8 cellular contexts compared by ENCODE assay signal in genomic region chr20:35568645-35569044, GRCh38. TPM values are rescaled to one million over a fixed set of nuclear protein-coding genes. Genes with fewer than 3 reads are reported as not detected.
A peak's percentile ranks its signal among the peaks of the same experiment; 100 is the strongest.
DNase-seq lines count a peak whose midpoint lies in the region; ATAC-seq, FAIRE-seq and TF ChIP-seq lines count a peak whose summit lies in the region.

No MANE protein-coding gene starts in this region.

- peak; percentile 20 for DNase-seq in cardiac septum (ENCODE audit: low spot score)
- DNase-seq in Right ventricle myocardium superior, result no peak
- peak; percentile 55 for DNase-seq in NCI-H82 (lab: John Stamatoyannopoulos, UW)
- DNase-seq in epithelial cell of esophagus (ENCODE audit: low read depth), result peak; percentile 47
- peak; percentile 50 for DNase-seq in urothelium cell line (ENCODE audit: low spot score)
- no peak for DNase-seq in T-helper 9 cell
- DNase-seq in stimulated activated naive CD4-positive, alpha-beta T cell treated with Interleukin-2 at 50 U/mL for 16 hours (lab: John Stamatoyannopoulos, UW), result no peak
- DNase-seq in effector CD4-positive, alpha-beta T cell, result no peak

- peak; percentile 55 for TF ChIP-seq CTCF in epithelial cell of esophagus (IDR thresholded peaks at IDR 0.05; ENCODE audit: insufficient read depth, low read depth, low read length, missing control alignments)

- intact Hi-C loops in cardiac septum (cut with DNase I) (no loop called here), Right ventricle myocardium superior (cut with DNase I) (no loop called here)

- no peak for ATAC-seq in Right ventricle myocardium superior (ENCODE audit: poor library complexity)

- no peak overlapping the region for H3K4me3 ChIP-seq in epithelial cell of esophagus (ENCODE audit: low read length)

- no peak for FAIRE-seq in urothelium cell line (lab: Jason Lieb, UNC)

RNA-seq across cellular contexts. Expression of gene ERGIC3, which starts 26.8 kb away (rescaled TPM):
- total RNA-seq in cardiac septum, result 91.2 TPM
- 90.7 TPM for total RNA-seq in Right ventricle myocardium superior

RNA-seq across cellular contexts. Expression of gene C20orf173, which starts 39.2 kb away (rescaled TPM):
- total RNA-seq in cardiac septum, result not detected
- not detected for total RNA-seq in Right ventricle myocardium superior

RNA-seq across cellular contexts. Expression of gene SPAG4, which starts 47.0 kb away (rescaled TPM):
- 3.5 TPM for total RNA-seq in cardiac septum
- 2.3 TPM for total RNA-seq in Right ventricle myocardium superior

Comparison
In these comparisons a context has a peak if more than half of its experiments do, and no peak if none do; other contexts are left out.
1. DNase-seq: peak in cardiac septum (single experiment), NCI-H82 (single experiment), epithelial cell of esophagus (single experiment) and urothelium cell line (single experiment); none in Right ventricle myocardium superior (single experiment), T-helper 9 cell (single experiment), stimulated activated naive CD4-positive, alpha-beta T cell treated with Interleukin-2 at 50 U/mL for 16 hours (single experiment) and effector CD4-positive, alpha-beta T cell (single experiment).